In the genomic region with DNA sequence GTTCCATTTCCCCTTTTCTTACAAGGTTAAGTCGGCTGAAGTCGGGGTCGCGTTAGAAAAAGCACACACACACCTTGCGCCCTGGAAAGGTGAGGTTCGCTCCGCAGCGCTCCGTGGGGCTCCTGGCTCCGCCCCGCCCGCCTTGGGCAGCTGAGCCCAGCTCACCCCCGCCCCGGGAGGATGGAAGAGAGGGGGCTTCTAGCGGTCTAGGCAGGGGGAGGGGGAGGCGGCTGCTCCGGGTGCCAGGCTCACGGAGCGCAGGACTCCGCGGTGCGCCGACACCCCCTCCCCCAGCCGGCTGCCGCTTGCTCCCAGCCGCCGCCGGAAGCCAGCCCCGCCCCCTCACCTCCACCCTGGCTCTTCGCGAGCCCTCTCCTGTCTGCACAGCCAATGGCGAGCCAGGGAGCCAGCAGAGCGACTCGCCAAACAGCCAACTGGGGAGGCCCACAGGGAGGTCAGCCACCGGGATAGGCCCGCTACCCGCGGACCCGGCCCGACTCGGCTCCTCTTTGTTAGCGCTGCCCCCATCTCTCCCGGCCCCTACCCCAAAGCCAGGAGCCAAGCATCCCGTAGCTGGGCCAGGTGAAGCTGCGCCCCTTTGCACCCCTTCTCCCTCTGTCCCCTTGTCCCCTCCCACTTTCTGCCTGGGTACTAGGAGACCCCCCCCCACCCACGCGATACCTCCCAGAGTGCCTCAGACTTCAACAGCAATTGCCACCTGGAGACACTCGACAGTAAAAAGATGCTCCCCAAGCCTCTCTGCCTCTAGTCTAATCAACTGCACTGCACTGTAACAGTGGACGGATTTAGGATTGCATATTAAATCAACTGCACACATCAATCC, we compare ENCODE assay signal across 8 cellular contexts.
DNase-seq lines count a peak whose midpoint lies in the region; ATAC-seq and TF ChIP-seq lines count a peak whose summit lies in the region.

No MANE protein-coding gene starts in this region.

- peak overlapping the region; percentile 92 for H3K4me3 ChIP-seq in choroid plexus epithelial cell (ENCODE audit: low read depth, low read length)

- peak; percentile 53 for TF ChIP-seq POLR2A in GM19099 (IDR thresholded peaks at IDR 0.05; ENCODE audit: extremely low read depth, insufficient read length, low read depth)

- DNase-seq in AG20443 (ENCODE audit: low spot score) (peak; percentile 99), NCI-H446 treated with DMSO at 0.1 percent for 48 hours (lab: John Stamatoyannopoulos, UW) (peak; percentile 92), choroid plexus epithelial cell (ENCODE audit: low read depth) (peak; percentile 98), kidney tubule cell (ENCODE audit: low spot score) (peak; percentile 97)
- DNase-seq in activated CD4-positive, alpha-beta T cell treated with anti-CD3 and anti-CD28 coated beads for 24 hours (ENCODE audit: low read depth in 2 of 2), result peak; percentile 94 to 96
- DNase-seq in stimulated activated CD4-positive, alpha-beta T cell treated with anti-CD3 and anti-CD28 coated beads, Interleukin-1b, Interleukin-23, amount 100 ng/mL, for 1 hour (ENCODE audit: low read depth in 2 of 2), result peak; percentile 87 to 90

- TF ChIP-seq CTCF in choroid plexus epithelial cell (conservative IDR thresholded peaks at IDR 0.05; ENCODE audit: low read depth, low read length), result no peak

- ATAC-seq in HG03378 (IDR thresholded peaks at IDR 0.05; ENCODE audit: unreplicated experiment), result peak; percentile 84

Comparison
In these comparisons a context has a peak if more than half of its experiments do, and no peak if none do; other contexts are left out.
1. Peak in every context shown above with its lines: DNase-seq, ATAC-seq and H3K4me3 ChIP-seq.